8 cellular contexts compared by ENCODE assay signal in genomic region chr1:18957136-18957521, GRCh38. TPM values are rescaled to one million over a fixed set of nuclear protein-coding genes. Genes with fewer than 3 reads are reported as not detected.
DNase-seq lines count a peak whose midpoint lies in the region; ATAC-seq and TF ChIP-seq lines count a peak whose summit lies in the region.

No MANE protein-coding gene starts in this region.

- H3K4me1 ChIP-seq in breast epithelium, result peaks cover 0 to 18% of the 10 kb centered on the region in 2 donors
- H3K4me1 ChIP-seq in lower lobe of right lung, result peaks cover 41% of the 10 kb centered on the region
- peaks cover 6 to 45% (median 27%) of the 10 kb centered on the region in 4 donors for H3K4me1 ChIP-seq in transverse colon

- H3K4me3 ChIP-seq in breast epithelium, result peak overlapping the region; percentile 71 to 84 (median 76)
- peak overlapping the region; percentile 75 for H3K4me3 ChIP-seq in lower lobe of right lung
- H3K4me3 ChIP-seq in transverse colon, result peak overlapping the region; percentile 42 to 91 (median 76)

- H3K27ac ChIP-seq in breast epithelium, result peak overlapping the region; percentile 88 to 92
- no peak overlapping the region for H3K27ac ChIP-seq in lower lobe of right lung
- H3K27ac ChIP-seq in transverse colon, result peak overlapping the region; percentile 75 to 91 (median 86)

- TF ChIP-seq EP300 in transverse colon (IDR thresholded peaks at IDR 0.05; ENCODE audit: low read depth), result no peak

- intact Hi-C loops in breast epithelium (cut with DNase I; ENCODE audit: low total_unique reads), result loop anchor here (5.0 kb wide), 1 partner anchor 50 kb away; no protein-coding TSS in a partner anchor
- intact Hi-C loops in lower lobe of right lung (cut with DNase I), result no loop called here
- intact Hi-C loops in transverse colon (cut with DNase I; ENCODE audit: low total_unique reads), result loop anchor here (5.0 kb wide), 1 partner anchor 50 kb away; no protein-coding TSS in a partner anchor

- H3K27me3 ChIP-seq in breast epithelium (no peaks in the 10 kb centered on the region), lower lobe of right lung (ENCODE audit: low read depth) (no peaks in the 10 kb centered on the region), transverse colon (no peaks in the 10 kb centered on the region)

- TF ChIP-seq POLR2A in breast epithelium (IDR thresholded peaks at IDR 0.05) (no peak), transverse colon (IDR thresholded peaks at IDR 0.05) (no peak)

- peak; percentile 0 to 5 for ATAC-seq in lower lobe of right lung
- ATAC-seq in GM21381 (IDR thresholded peaks at IDR 0.05; ENCODE audit: unreplicated experiment), result no peak

- 10% methylated on average over 27 of the region's 27 CpGs; no CpG with 5 or more reads in 1 of the 2 donors for WGBS in transverse colon (ENCODE audit: low coverage in 1 of 2), 2 donors

- H3K36me3 ChIP-seq in breast epithelium (no peaks in the 10 kb centered on the region), lower lobe of right lung (no peaks in the 10 kb centered on the region), transverse colon (no peaks in the 10 kb centered on the region)

- no peaks in the 10 kb centered on the region for H3K9me3 ChIP-seq in breast epithelium
- H3K9me3 ChIP-seq in lower lobe of right lung, result no peaks in the 10 kb centered on the region
- no peaks in the 10 kb centered on the region for H3K9me3 ChIP-seq in transverse colon

- peak; percentile 20 for DNase-seq in stimulated activated CD4-positive, alpha-beta T cell treated with anti-CD3 and anti-CD28 coated beads, Interleukin-1b, Interleukin-23, amount 100 ng/mL, for 48 hours
- DNase-seq in stimulated activated CD4-positive, alpha-beta T cell treated with anti-CD3 and anti-CD28 coated beads, Interleukin-2, amount 100 ng/mL, for 48 hours, result no peak
- DNase-seq in breast epithelium (ENCODE audit: low spot score in 2 of 2), result peak in 1 of 2 donors; percentile 59
- DNase-seq in lower lobe of right lung, result no peak
- no peak for DNase-seq in transverse colon
- no peak for DNase-seq in COR-L47 (lab: John Stamatoyannopoulos, UW)
- DNase-seq in MV-4-11 (lab: John Stamatoyannopoulos, UW), result no peak

- TF ChIP-seq CTCF in breast epithelium (IDR thresholded peaks at IDR 0.05), result no peak
- TF ChIP-seq CTCF in lower lobe of right lung (IDR thresholded peaks at IDR 0.05), result no peak
- no peak for TF ChIP-seq CTCF in transverse colon (IDR thresholded peaks at IDR 0.05)

- in situ Hi-C loops in transverse colon (cut with MboI; ENCODE audit: low pct_ligation_motif_present in 1 of 4, low pct_unique_long_range_greater_than_20kb in 1 of 4, low sequenced_read_pairs in 3 of 4), result no loop called here

RNA-seq across cellular contexts. Expression of gene IFFO2, which starts 0.7 kb away (rescaled TPM):
- total RNA-seq in breast epithelium (10 to 100 TPM in 2 of 3 donors, 1 to 10 TPM in 1; 5.8 to 35.3 (median 34.4) TPM), lower lobe of right lung (9.8 TPM), transverse colon (100 to 1,000 TPM in 1 of 4 donors, 10 to 100 TPM in 2, 1 to 10 TPM in 1; 5.0 to 145 (median 13.6) TPM)

RNA-seq across cellular contexts. Expression of gene ALDH4A1, which starts 54.8 kb away (rescaled TPM):
- total RNA-seq in breast epithelium (10 to 100 TPM; 15.7 to 81.0 (median 23.7) TPM), lower lobe of right lung (11.7 TPM), transverse colon (1 to 10 TPM; 3.8 to 6.0 (median 4.8) TPM)
